34 cellular contexts compared by ENCODE assay signal in the genomic region with DNA sequence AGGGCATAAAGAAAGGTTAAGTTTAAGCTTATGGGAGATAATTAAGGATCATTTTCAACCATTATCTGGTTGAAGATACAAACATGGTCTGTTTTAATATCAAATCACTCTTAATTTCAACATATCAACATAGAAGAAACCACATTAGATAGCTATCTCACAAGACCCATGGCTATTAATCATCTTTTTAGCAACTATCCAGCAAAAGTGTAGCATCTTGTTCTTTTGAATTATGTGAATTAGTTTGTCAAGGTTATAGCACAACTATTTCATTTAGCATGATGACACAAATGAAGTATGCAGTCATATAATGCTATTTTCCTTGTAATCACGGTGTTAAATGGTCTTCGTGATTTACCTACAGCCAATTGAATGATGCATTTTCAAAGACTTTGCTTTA. TPM values are rescaled to one million over a fixed set of nuclear protein-coding genes. Genes with fewer than 3 reads are reported as not detected.
"Had no signal": no experiment of that assay in that cellular context is flagged by ENCODE, and none has a peak within 500 bp of the region (broad histone marks: within the 10 kb centered on the region; RNA-seq: fewer than 3 reads in every experiment).

No MANE protein-coding gene starts in this region.

- ATAC-seq: activated CD8-positive, alpha-beta T cell treated with anti-CD3 and anti-CD28 coated beads, Interleukin-2, amount 10 ng/mL, durations not matched to agents 7 days and 5 days; body of pancreas; Right ventricle myocardium inferior; SK-N-SH treated with all-trans-retinoic acid at 6 μM for 48 hours had no signal

- H3K36me3 ChIP-seq: WERI-Rb-1 had no signal

- H3K4me2 ChIP-seq: PC-9 had no signal

- H3K4me1 Mint-ChIP-seq: activated CD4-positive, alpha-beta T cell treated with anti-CD3 and anti-CD28 coated beads, Interleukin-2, amount 10 ng/mL, durations not matched to agents 24 days and 14 days; activated naive CD4-positive, alpha-beta T cell treated with anti-CD3 and anti-CD28 coated beads, Interleukin-2, amount 50 U/mL, for 24 hours; activated naive CD8-positive, alpha-beta T cell treated with anti-CD3 and anti-CD28 coated beads, Interleukin-2, amount 10 ng/mL, durations not matched to agents 7 days and 5 days; IgD-negative memory B cell had no signal

- H3K4me3 Mint-ChIP-seq: activated CD4-positive, alpha-beta T cell treated with anti-CD3 and anti-CD28 coated beads, Interleukin-2, amount 10 ng/mL, durations not matched to agents 24 days and 14 days; activated CD8-positive, alpha-beta T cell treated with anti-CD3 and anti-CD28 coated beads, Interleukin-2, amount 10 ng/mL, durations not matched to agents 7 days and 5 days; activated naive CD4-positive, alpha-beta T cell treated with anti-CD3 and anti-CD28 coated beads, Interleukin-2, amount 50 U/mL, for 24 hours; activated naive CD8-positive, alpha-beta T cell treated with anti-CD3 and anti-CD28 coated beads, Interleukin-2, amount 10 ng/mL, durations not matched to agents 7 days and 5 days; activated T-cell treated with anti-CD3 and anti-CD28 coated beads, Interleukin-2, amount 50 U/mL, for 24 hours; IgD-negative memory B cell had no signal

- H3K27ac ChIP-seq: body of pancreas, PC-9, RWPE1, WERI-Rb-1 had no signal

- DNase-seq: activated CD4-positive, alpha-beta T cell treated with anti-CD3 and anti-CD28 coated beads, Interleukin-2, amount 10 ng/mL, durations not matched to agents 24 days and 14 days; activated CD4-positive, alpha-beta T cell treated with anti-CD3 and anti-CD28 coated beads, Interleukin-2, amount 50 U/mL, for 4 hours; activated CD8-positive, alpha-beta T cell treated with anti-CD3 and anti-CD28 coated beads, Interleukin-2, amount 10 ng/mL, durations not matched to agents 7 days and 5 days; activated gamma-delta T cell; activated naive CD4-positive, alpha-beta T cell treated with Interleukin-2 at 50 U/mL for 16 hours; activated naive CD8-positive, alpha-beta T cell treated with anti-CD3 and anti-CD28 coated beads, Interleukin-2, amount 10 ng/mL, durations not matched to agents 7 days and 5 days; activated T-cell treated with anti-CD3 and anti-CD28 coated beads, Interleukin-2, amount 50 U/mL, for 24 hours; body of pancreas; central memory CD4-positive, alpha-beta T cell; Kasumi-1; KG1; NCI-H1048; NCI-H1105 treated with DMSO at 0.1 percent for 48 hours; NCI-H1436; NCI-H1694; NCI-H1930; NCI-H2081 treated with DMSO at 0.1 percent for 48 hours; NCI-H345; NCI-H524 treated with DMSO at 0.1 percent for 48 hours; PC-9; SIG-M5; SW 1271; T-helper 1 cell; T-helper 2 cell; T-helper 9 cell; WERI-Rb-1 had no signal

- H3K4me1 ChIP-seq: body of pancreas had no signal

- H3K36me3 Mint-ChIP-seq: activated naive CD8-positive, alpha-beta T cell treated with anti-CD3 and anti-CD28 coated beads, Interleukin-2, amount 10 ng/mL, durations not matched to agents 7 days and 5 days had no signal

- H2AFZ ChIP-seq: PC-9 had no signal

- FAIRE-seq: astrocyte, RCC 7860 had no signal

- H3K27me3 ChIP-seq: body of pancreas had no signal

- H3K4me3 ChIP-seq: body of pancreas, PC-9 had no signal

- H3K27ac Mint-ChIP-seq: activated CD4-positive, alpha-beta T cell treated with anti-CD3 and anti-CD28 coated beads, Interleukin-2, amount 10 ng/mL, durations not matched to agents 24 days and 14 days; activated CD8-positive, alpha-beta T cell treated with anti-CD3 and anti-CD28 coated beads, Interleukin-2, amount 10 ng/mL, durations not matched to agents 7 days and 5 days; activated naive CD4-positive, alpha-beta T cell treated with anti-CD3 and anti-CD28 coated beads, Interleukin-2, amount 50 U/mL, for 24 hours; activated naive CD8-positive, alpha-beta T cell treated with anti-CD3 and anti-CD28 coated beads, Interleukin-2, amount 10 ng/mL, durations not matched to agents 7 days and 5 days; activated T-cell treated with anti-CD3 and anti-CD28 coated beads, Interleukin-2, amount 50 U/mL, for 24 hours; activated T-helper 2 cell treated with anti-CD3 and anti-CD28 coated beads, Interferon-gamma antibody, Interleukin-2, Interleukin-4, amounts not matched to agents 10 μg/mL and 5 μg/mL and 100 μg/mL, durations not matched to agents 14 hours and 24 hours and 36 hours; IgD-negative memory B cell had no signal

- H3K27me3 Mint-ChIP-seq: activated CD4-positive, alpha-beta T cell treated with anti-CD3 and anti-CD28 coated beads, Interleukin-2, amount 10 ng/mL, durations not matched to agents 24 days and 14 days; activated naive CD4-positive, alpha-beta T cell treated with anti-CD3 and anti-CD28 coated beads, Interleukin-2, amount 50 U/mL, for 24 hours; activated naive CD8-positive, alpha-beta T cell treated with anti-CD3 and anti-CD28 coated beads, Interleukin-2, amount 10 ng/mL, durations not matched to agents 7 days and 5 days; activated T-cell treated with anti-CD3 and anti-CD28 coated beads, Interleukin-2, amount 50 U/mL, for 24 hours; IgD-negative memory B cell had no signal

RNA-seq across cellular contexts. Expression of a gene that starts 58.9 kb away (rescaled TPM):
- total RNA-seq: activated CD4-positive, alpha-beta T cell treated with anti-CD3 and anti-CD28 coated beads, Interleukin-2, amount 10 ng/mL, durations not matched to agents 24 days and 14 days; activated CD8-positive, alpha-beta T cell treated with anti-CD3 and anti-CD28 coated beads, Interleukin-2, amount 10 ng/mL, durations not matched to agents 7 days and 5 days; activated T-helper 2 cell treated with anti-CD3 and anti-CD28 coated beads, Interferon-gamma antibody, Interleukin-2, Interleukin-4, amounts not matched to agents 10 μg/mL and 5 μg/mL and 100 μg/mL, durations not matched to agents 14 hours and 24 hours and 36 hours had no signal
